In the genomic region with DNA sequence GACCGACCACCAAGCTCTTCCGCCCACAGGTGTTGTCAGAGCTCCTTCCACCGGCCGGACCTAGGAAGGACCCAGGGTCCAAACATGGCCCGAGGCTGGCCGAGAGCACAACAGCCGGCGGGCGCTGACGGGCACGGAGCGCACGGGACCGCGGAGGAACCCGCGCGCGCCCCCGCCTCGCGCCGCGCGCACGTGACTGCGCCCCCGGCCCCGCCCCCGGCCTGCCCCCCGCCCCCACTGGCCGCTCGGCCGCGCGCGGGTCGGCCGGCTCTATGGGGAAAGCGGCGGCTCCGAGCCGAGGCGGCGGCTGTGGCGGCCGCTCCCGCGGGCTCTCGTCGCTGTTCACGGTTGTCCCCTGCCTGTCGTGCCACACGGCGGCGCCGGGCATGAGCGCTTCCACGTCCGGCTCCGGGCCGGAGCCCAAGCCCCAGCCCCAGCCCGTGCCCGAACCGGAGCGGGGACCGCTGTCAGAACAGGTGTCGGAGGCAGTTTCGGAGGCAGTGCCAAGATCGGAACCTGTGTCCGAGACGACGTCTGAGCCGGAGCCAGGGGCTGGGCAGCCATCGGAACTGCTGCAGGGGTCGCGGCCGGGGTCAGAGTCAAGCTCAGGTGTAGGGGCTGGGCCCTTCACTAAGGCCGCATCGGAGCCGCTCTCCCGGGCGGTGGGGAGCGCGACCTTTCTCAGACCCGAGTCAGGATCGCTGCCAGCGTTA, we compare ENCODE assay signal across 8 cellular contexts. TPM values are rescaled to one million over a fixed set of nuclear protein-coding genes. Genes with fewer than 3 reads are reported as not detected.
A peak's percentile ranks its signal among the peaks of the same experiment; 100 is the strongest.
DNase-seq lines count a peak whose midpoint lies in the region; ATAC-seq and TF ChIP-seq lines count a peak whose summit lies in the region.

A gene with protein sequence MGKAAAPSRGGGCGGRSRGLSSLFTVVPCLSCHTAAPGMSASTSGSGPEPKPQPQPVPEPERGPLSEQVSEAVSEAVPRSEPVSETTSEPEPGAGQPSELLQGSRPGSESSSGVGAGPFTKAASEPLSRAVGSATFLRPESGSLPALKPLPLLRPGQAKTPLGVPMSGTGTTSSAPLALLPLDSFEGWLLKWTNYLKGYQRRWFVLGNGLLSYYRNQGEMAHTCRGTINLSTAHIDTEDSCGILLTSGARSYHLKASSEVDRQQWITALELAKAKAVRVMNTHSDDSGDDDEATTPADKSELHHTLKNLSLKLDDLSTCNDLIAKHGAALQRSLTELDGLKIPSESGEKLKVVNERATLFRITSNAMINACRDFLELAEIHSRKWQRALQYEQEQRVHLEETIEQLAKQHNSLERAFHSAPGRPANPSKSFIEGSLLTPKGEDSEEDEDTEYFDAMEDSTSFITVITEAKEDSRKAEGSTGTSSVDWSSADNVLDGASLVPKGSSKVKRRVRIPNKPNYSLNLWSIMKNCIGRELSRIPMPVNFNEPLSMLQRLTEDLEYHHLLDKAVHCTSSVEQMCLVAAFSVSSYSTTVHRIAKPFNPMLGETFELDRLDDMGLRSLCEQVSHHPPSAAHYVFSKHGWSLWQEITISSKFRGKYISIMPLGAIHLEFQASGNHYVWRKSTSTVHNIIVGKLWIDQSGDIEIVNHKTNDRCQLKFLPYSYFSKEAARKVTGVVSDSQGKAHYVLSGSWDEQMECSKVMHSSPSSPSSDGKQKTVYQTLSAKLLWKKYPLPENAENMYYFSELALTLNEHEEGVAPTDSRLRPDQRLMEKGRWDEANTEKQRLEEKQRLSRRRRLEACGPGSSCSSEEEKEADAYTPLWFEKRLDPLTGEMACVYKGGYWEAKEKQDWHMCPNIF (plus strand): TSS at position 237 of the 713 bp plus-strand sequence. CDS start 36 bp downstream, at position 273.

- H3K4me1 Mint-ChIP-seq in activated B cell treated with CpG ODN at 0.5 μM for 24 hours: peaks cover 7% of the 10 kb centered on the region

- peak within 1 kb of the TSS; percentile 69 for H3K4me3 ChIP-seq in BLaER1

- peak within 1 kb of the TSS; percentile 59; the same call in 1 of the 2 replicates for H3K9ac ChIP-seq in BLaER1

- intact Hi-C loops in activated B cell treated with CpG ODN at 0.5 μM for 24 hours (cut with micrococcal nuclease): loop anchor here (1.0 kb wide), 1 partner anchor 60 kb away; no protein-coding TSS in a partner anchor

- POLR2A ChIA-PET in activated B cell treated with CpG ODN at 0.5 μM for 24 hours (lab: Charles Lee): no interaction called here

- H3K27ac Mint-ChIP-seq in activated B cell treated with CpG ODN at 0.5 μM for 24 hours: no peak within 1 kb of the TSS

- H3K27me3 Mint-ChIP-seq in activated B cell treated with CpG ODN at 0.5 μM for 24 hours: peaks cover 34% of the 10 kb centered on the region

- DNase-seq in activated B cell treated with CpG ODN at 0.5 μM for 24 hours (peak; percentile 33), cerebellum (ENCODE audit: low spot score) (peak; percentile 83), left kidney (ENCODE audit: low read depth, low spot score) (peak; percentile 83), kidney glomerular epithelial cell (lab: John Stamatoyannopoulos, UW) (no peak), COLO829 (ENCODE audit: low spot score) (no peak)
- DNase-seq in stimulated activated CD4-positive, alpha-beta T cell treated with anti-CD3 and anti-CD28 coated beads, Interleukin-1b, Interleukin-23, amount 100 ng/mL, for 4 hours (ENCODE audit: low read depth in 2 of 2): peak; percentile 7 to 31

- H3K9me3 ChIP-seq in BLaER1: no peaks in the 10 kb centered on the region; the same call in 1 of the 2 replicates

- no peak for TF ChIP-seq CTCF in activated B cell treated with CpG ODN at 0.5 μM for 24 hours (IDR thresholded peaks at IDR 0.05)

- 0 out of 2 replicates have a peak within 1 kb of the TSS, but pooled peaks have one; percentile 41 for H3K27ac ChIP-seq in BLaER1

- H3K4me2 ChIP-seq in BLaER1: peak within 1 kb of the TSS; percentile 77

- CTCF ChIA-PET in activated B cell treated with CpG ODN at 0.5 μM for 24 hours (lab: Charles Lee): no interaction called here

- ATAC-seq in HG02678 (IDR thresholded peaks at IDR 0.05; ENCODE audit: unreplicated experiment): peak; percentile 49
- peak; percentile 54 for ATAC-seq in activated B cell treated with CpG ODN at 0.5 μM for 24 hours (ENCODE audit: low read depth)

- no peaks in the 10 kb centered on the region for H3K9me3 Mint-ChIP-seq in activated B cell treated with CpG ODN at 0.5 μM for 24 hours

- no peaks in the 10 kb centered on the region for H3K36me3 ChIP-seq in BLaER1

- no peaks in the 10 kb centered on the region for H3K27me3 ChIP-seq in BLaER1

- no peaks in the 10 kb centered on the region for H3K4me1 ChIP-seq in BLaER1

- H3K4me3 Mint-ChIP-seq in activated B cell treated with CpG ODN at 0.5 μM for 24 hours: peak within 1 kb of the TSS; percentile 85

- no peaks in the 10 kb centered on the region for H3K36me3 Mint-ChIP-seq in activated B cell treated with CpG ODN at 0.5 μM for 24 hours (ENCODE audit: low read depth)

- H4K20me1 ChIP-seq in BLaER1: no peaks in the 10 kb centered on the region

RNA-seq across cellular contexts. Expression of the gene that starts here (rescaled TPM):
- 0.35 and 0.56 TPM in 2 replicates for total RNA-seq in activated B cell treated with CpG ODN at 0.5 μM for 24 hours
- total RNA-seq in cerebellum: 26.7 TPM

Comparison
In these comparisons a context has a peak if more than half of its experiments do, and no peak if none do; other contexts are left out.
1. RNA of the gene that starts here (total RNA-seq): 26.7 TPM in cerebellum (single experiment); 0.35 to 0.56 TPM in activated B cell treated with CpG ODN at 0.5 μM for 24 hours; every median in the first group is over 10 times any median in the second.
2. Peak in DNase-seq and ATAC-seq in activated B cell treated with CpG ODN at 0.5 μM for 24 hours; RNA of the gene not detected or under 1 TPM.
3. DNase-seq: peak in cerebellum (single experiment), left kidney (single experiment) and stimulated activated CD4-positive, alpha-beta T cell treated with anti-CD3 and anti-CD28 coated beads, Interleukin-1b, Interleukin-23, amount 100 ng/mL, for 4 hours (2 of 2); none in kidney glomerular epithelial cell (single experiment) and COLO829 (single experiment).